Comparison of ENCODE assay signal across 11 cellular contexts in the genomic region with DNA sequence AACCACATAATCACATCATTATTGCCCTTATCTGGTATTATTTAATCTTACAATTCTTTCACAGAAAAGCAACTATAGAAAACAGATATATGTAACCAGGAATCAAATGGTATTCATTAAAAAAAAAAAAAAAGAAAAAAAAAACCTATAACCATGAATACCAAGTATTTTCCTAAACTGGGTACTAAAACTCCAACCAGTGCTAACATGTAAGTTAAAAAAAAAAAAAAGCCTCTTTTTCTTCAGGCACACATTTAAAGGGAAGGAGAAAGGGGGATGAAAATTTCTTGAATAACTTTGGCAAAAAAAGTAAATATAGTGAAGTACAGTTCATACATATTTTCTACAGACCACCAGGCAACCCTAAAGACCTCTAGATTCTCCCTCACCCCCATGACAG. TPM values are rescaled to one million over a fixed set of nuclear protein-coding genes. Genes with fewer than 3 reads are reported as not detected.
DNase-seq lines count a peak whose midpoint lies in the region; ATAC-seq, FAIRE-seq and TF ChIP-seq lines count a peak whose summit lies in the region.
"Had no signal": no experiment of that assay in that cellular context is flagged by ENCODE, and none has a peak within 500 bp of the region (broad histone marks: within the 10 kb centered on the region; RNA-seq: fewer than 3 reads in every experiment).

No MANE protein-coding gene starts in this region.

- no peaks in the 10 kb centered on the region for H3K9me3 Mint-ChIP-seq in stimulated activated naive CD8-positive, alpha-beta T cell treated with anti-CD3 and anti-CD28 coated beads, Interleukin-15, amount 100 ng/mL, for 72 hours

- dilution Hi-C loops in endothelial cell of umbilical vein (cut with MboI; ENCODE audit: extremely low pct_ligation_motif_present, low sequenced_read_pairs): no loop called here

- peak overlapping the region; percentile 94 to 97 for H3K4me3 Mint-ChIP-seq in stimulated activated naive CD8-positive, alpha-beta T cell treated with anti-CD3 and anti-CD28 coated beads, Interleukin-15, amount 100 ng/mL, for 72 hours

- H3K4me1 ChIP-seq in HepG2 (ENCODE audit: insufficient read depth, low read length) (peaks cover 47% of the 10 kb centered on the region), right lobe of liver (peaks cover 0 to 9% (median 1%) of the 10 kb centered on the region in 4 donors), OCI-LY7 (ENCODE audit: insufficient read depth, low read length, poor library complexity, severe bottlenecking) (peaks cover 29% of the 10 kb centered on the region), endothelial cell of umbilical vein (ENCODE audit: control insufficient read depth, extremely low read depth, insufficient read depth, low read length) (peaks cover 24% of the 10 kb centered on the region), small intestine (ENCODE audit: control insufficient read depth in 2 of 2, insufficient read depth in 1 of 2, low read depth in 1 of 2, low read length in 1 of 2) (no peaks in the 10 kb centered on the region)

- peaks cover 85% of the 10 kb centered on the region for H3K79me2 ChIP-seq in HepG2 (ENCODE audit: insufficient read depth, low read length)
- H3K79me2 ChIP-seq in OCI-LY7 (ENCODE audit: insufficient read depth, low read depth, low read length): peaks cover 91% of the 10 kb centered on the region
- H3K79me2 ChIP-seq in endothelial cell of umbilical vein (ENCODE audit: control insufficient read depth, insufficient read depth, low read length): peaks cover 85% of the 10 kb centered on the region

- POLR2A ChIA-PET in HepG2 (lab: Yijun Ruan, JAX): interaction anchor here (1.3 kb wide), 1 partner anchor 11 kb away, joined by 3 read pairs; no protein-coding TSS in a partner anchor
- POLR2A ChIA-PET in OCI-LY7 (lab: Charles Lee): interaction anchor here (1.1 to 4.5 kb wide), 3 partner anchors 9 to 33 kb away, joined by 3 to 52 read pairs (median 6); no protein-coding TSS in a partner anchor
- POLR2A ChIA-PET in endothelial cell of umbilical vein (lab: Charles Lee): no interaction called here

- in situ Hi-C loops in HepG2 (cut with HindIII; ENCODE audit: extremely low pct_ligation_motif_present, low pct_unique_long_range_greater_than_20kb): no loop called here

- TF ChIP-seq RAD21 in HepG2 (CRISPR knock-in tag; IDR thresholded peaks at IDR 0.05): no peak

- H3K4me3 ChIP-seq in HepG2 (replicated peaks in 1 of 3; ENCODE audit: insufficient read depth in 1 of 3, low read depth in 2 of 3, low read length in 3 of 3) (peak overlapping the region; percentile 71 to 80 (median 76)), right lobe of liver (no peak overlapping the region), OCI-LY7 (ENCODE audit: low read depth, low read length, poor library complexity, severe bottlenecking) (peak overlapping the region; percentile 98), endothelial cell of umbilical vein (replicated peaks in 1 of 3; ENCODE audit: insufficient read depth in 1 of 3, low read depth in 1 of 3, low read length in 3 of 3) (no peak overlapping the region), foreskin fibroblast (ENCODE audit: low read depth in 1 of 2, low read length in 2 of 2) (no peak overlapping the region), small intestine (ENCODE audit: low read depth in 1 of 2, low read length in 2 of 2) (no peak overlapping the region)

- TF ChIP-seq CTCF in HepG2 (CRISPR knock-in tag; IDR thresholded peaks at IDR 0.05) (no peak), right lobe of liver (IDR thresholded peaks at IDR 0.05) (no peak), OCI-LY7 (conservative IDR thresholded peaks at IDR 0.05; ENCODE audit: low read length) (no peak), endothelial cell of umbilical vein (IDR thresholded peaks at IDR 0.05; ENCODE audit: extremely low read depth in 1 of 2, insufficient read depth in 1 of 2, low read depth in 1 of 2, low read length in 2 of 2) (no peak), foreskin fibroblast (IDR thresholded peaks at IDR 0.05; ENCODE audit: low read depth, low read length) (no peak)

- H3K27ac Mint-ChIP-seq in stimulated activated naive CD8-positive, alpha-beta T cell treated with anti-CD3 and anti-CD28 coated beads, Interleukin-15, amount 100 ng/mL, for 72 hours: no peak overlapping the region

- H3K9me2 ChIP-seq in OCI-LY7 (ENCODE audit: insufficient read depth, low read length): no peaks in the 10 kb centered on the region

- no peaks in the 10 kb centered on the region for H3K36me3 ChIP-seq in HepG2 (replicated peaks in 1 of 2; ENCODE audit: control insufficient read depth in 1 of 2, insufficient read depth in 2 of 2, low read length in 2 of 2)
- no peaks in the 10 kb centered on the region for H3K36me3 ChIP-seq in right lobe of liver
- H3K36me3 ChIP-seq in OCI-LY7 (ENCODE audit: insufficient read depth, low read length): peaks cover 44% of the 10 kb centered on the region
- no peaks in the 10 kb centered on the region for H3K36me3 ChIP-seq in endothelial cell of umbilical vein (ENCODE audit: control insufficient read depth in 2 of 2, extremely low read depth in 1 of 2, insufficient read depth in 2 of 2, low read length in 2 of 2)
- no peaks in the 10 kb centered on the region for H3K36me3 ChIP-seq in small intestine (ENCODE audit: control insufficient read depth in 2 of 2, insufficient read depth in 2 of 2, low read length in 2 of 2)

- H3K9me3 ChIP-seq in HepG2 (ENCODE audit: low read length) (no peaks in the 10 kb centered on the region), right lobe of liver (no peaks in the 10 kb centered on the region), OCI-LY7 (ENCODE audit: low read length) (no peaks in the 10 kb centered on the region), endothelial cell of umbilical vein (replicated peaks; ENCODE audit: control insufficient read depth, insufficient read depth, low read length) (no peaks in the 10 kb centered on the region), small intestine (ENCODE audit: control insufficient read depth, low read depth) (no peaks in the 10 kb centered on the region)

- no TSS peak for BruUV-seq in HepG2 (replicated peaks; lab: Mats Ljungman, UMichigan)
- no TSS peak for BruUV-seq in OCI-LY7 (replicated peaks; lab: Mats Ljungman, UMichigan)
- BruUV-seq in endothelial cell of umbilical vein (replicated peaks; lab: Mats Ljungman, UMichigan): no TSS peak

- TF ChIP-seq POLR2A in HepG2 (IDR thresholded peaks at IDR 0.05; ENCODE audit: insufficient read depth in 1 of 2, low read depth in 2 of 2, low read length in 2 of 2) (no peak), right lobe of liver (IDR thresholded peaks at IDR 0.05) (no peak), endothelial cell of umbilical vein (IDR thresholded peaks at IDR 0.05; ENCODE audit: low read depth, low read length) (no peak)

- TF ChIP-seq EP300 in HepG2 (IDR thresholded peaks at IDR 0.05; ENCODE audit: low read depth in 2 of 2, low read length in 2 of 2): no peak
- no peak for TF ChIP-seq EP300 in HepG2 (CRISPR knock-in tag; IDR thresholded peaks at IDR 0.05; ENCODE audit: borderline replicate concordance)

- H3K27ac ChIP-seq in HepG2 (ENCODE audit: extremely low read length, insufficient read depth, low read length) (peak overlapping the region; percentile 98), right lobe of liver (no peak overlapping the region), OCI-LY7 (ENCODE audit: low read depth, low read length, poor library complexity, severe bottlenecking) (peak overlapping the region; percentile 76), endothelial cell of umbilical vein (ENCODE audit: insufficient read depth, low read depth, low read length) (no peak overlapping the region), small intestine (ENCODE audit: low read depth in 1 of 2, low read length in 1 of 2) (no peak overlapping the region)

- no peaks in the 10 kb centered on the region; a peak in 1 of 5 replicates for H3K27me3 ChIP-seq in HepG2 (ENCODE audit: control insufficient read depth in 1 of 2, insufficient read depth in 2 of 2, low read length in 2 of 2)
- no peaks in the 10 kb centered on the region for H3K27me3 ChIP-seq in right lobe of liver
- no peaks in the 10 kb centered on the region for H3K27me3 ChIP-seq in endothelial cell of umbilical vein (ENCODE audit: control insufficient read depth in 2 of 2, insufficient read depth in 2 of 2, low read length in 2 of 2)
- no peaks in the 10 kb centered on the region for H3K27me3 ChIP-seq in small intestine (ENCODE audit: control insufficient read depth in 2 of 2, insufficient read depth in 2 of 2, low read length in 2 of 2)

- peaks cover 6% of the 10 kb centered on the region for H3K9me1 ChIP-seq in endothelial cell of umbilical vein (replicated peaks; ENCODE audit: control insufficient read depth, extremely low read depth, insufficient read depth, low read length)

- H3K27me3 Mint-ChIP-seq in stimulated activated naive CD8-positive, alpha-beta T cell treated with anti-CD3 and anti-CD28 coated beads, Interleukin-15, amount 100 ng/mL, for 72 hours: no peaks in the 10 kb centered on the region

- H3K4me1 Mint-ChIP-seq in stimulated activated naive CD8-positive, alpha-beta T cell treated with anti-CD3 and anti-CD28 coated beads, Interleukin-15, amount 100 ng/mL, for 72 hours: peaks cover 46% of the 10 kb centered on the region

- no peak for FAIRE-seq in HepG2 (lab: Jason Lieb, UNC)
- FAIRE-seq in endothelial cell of umbilical vein (lab: Jason Lieb, UNC): no peak
- no peak for FAIRE-seq in small intestine (lab: Jason Lieb, UNC)
- FAIRE-seq: bronchial epithelial cell, urothelium cell line had no signal

- CTCF ChIA-PET in HepG2 (lab: Yijun Ruan, JAX; ENCODE audit: low intra/inter-chr PET ratio, low total read pairs): no interaction called here
- CTCF ChIA-PET in OCI-LY7 (lab: Charles Lee; ENCODE audit: unreplicated experiment): interaction anchor here (0.7 kb wide), 1 partner anchor 31 kb away, joined by 3 read pairs; no protein-coding TSS in a partner anchor
- CTCF ChIA-PET in endothelial cell of umbilical vein (lab: Charles Lee): interaction anchor here (3.5 kb wide), 1 partner anchor 8 kb away, joined by 27 read pairs; no protein-coding TSS in a partner anchor

- peaks cover 32% of the 10 kb centered on the region; the same call in 1 of the 2 replicates for H4K20me1 ChIP-seq in HepG2 (ENCODE audit: insufficient read depth, low read length)
- H4K20me1 ChIP-seq in OCI-LY7 (ENCODE audit: insufficient read depth, low read length): peaks cover 57% of the 10 kb centered on the region
- H4K20me1 ChIP-seq in endothelial cell of umbilical vein (replicated peaks; ENCODE audit: control insufficient read depth, extremely low read depth, insufficient read depth, low read length): no peaks in the 10 kb centered on the region

- peak overlapping the region; percentile 89 for H3K4me2 ChIP-seq in HepG2 (ENCODE audit: low read depth, low read length)
- peak overlapping the region; percentile 67 for H3K4me2 ChIP-seq in OCI-LY7 (ENCODE audit: low read length)
- H3K4me2 ChIP-seq in endothelial cell of umbilical vein (ENCODE audit: insufficient read depth, low read length): peak overlapping the region; percentile 90

- no peak overlapping the region for H2AFZ ChIP-seq in HepG2 (ENCODE audit: low read length)
- H2AFZ ChIP-seq in OCI-LY7 (ENCODE audit: low read length): no peak overlapping the region
- H2AFZ ChIP-seq in endothelial cell of umbilical vein (ENCODE audit: low read depth, low read length): no peak overlapping the region

- intact Hi-C loops in HepG2 (cut with micrococcal nuclease; ENCODE audit: unreplicated experiment): no loop called here
- intact Hi-C loops in right lobe of liver (cut with DNase I): no loop called here
- intact Hi-C loops in OCI-LY7 (cut with micrococcal nuclease; ENCODE audit: unreplicated experiment): loop anchor here (10.0 kb wide), 1 partner anchor 1038 kb away; a partner anchor contains a TSS
- intact Hi-C loops in endothelial cell of umbilical vein (cut with micrococcal nuclease): loop anchor here (10.0 kb wide), 1 partner anchor 488 kb away; a partner anchor contains a TSS

- no peak for DNase-seq in HepG2 (ENCODE audit: low spot score)
- DNase-seq in right lobe of liver: no peak
- DNase-seq in OCI-LY7 (ENCODE audit: low spot score): no peak
- DNase-seq in endothelial cell of umbilical vein (ENCODE audit: low read depth, low spot score): no peak
- DNase-seq in stimulated activated naive CD8-positive, alpha-beta T cell treated with anti-CD3 and anti-CD28 coated beads, Interleukin-15, amount 100 ng/mL, for 72 hours: no peak
- no peak for DNase-seq in LoVo (ENCODE audit: low spot score)
- no peak for DNase-seq in foreskin fibroblast
- no peak for DNase-seq in small intestine
- DNase-seq: activated CD4-positive, alpha-beta T cell treated with anti-CD3 and anti-CD28 coated beads, Interleukin-2, amount 50 U/mL, for 48 hours had no signal

- H3K9ac ChIP-seq in HepG2 (ENCODE audit: insufficient read depth, low read depth, low read length) (peak overlapping the region; percentile 92), endothelial cell of umbilical vein (replicated peaks; ENCODE audit: extremely low read depth, insufficient read depth, low read length) (no peak overlapping the region)

- ATAC-seq in HepG2: no peak
- ATAC-seq in right lobe of liver: no peak
- ATAC-seq in stimulated activated naive CD8-positive, alpha-beta T cell treated with anti-CD3 and anti-CD28 coated beads, Interleukin-15, amount 100 ng/mL, for 72 hours: no peak

RNA-seq across cellular contexts. Expression of a gene that starts 2.1 kb away (rescaled TPM):
- 62.6 and 98.4 TPM in 2 replicates for total RNA-seq in HepG2 (2016; rRNA removed; fragmentation: Illumina TruSeq; extraction: Trizol)
- total RNA-seq in HepG2 (2016; cell fraction: cytosol; rRNA removed; fragmentation: Illumina TruSeq; extraction: Trizol; ENCODE audit: low read depth): 5.3 and 7.1 TPM in 2 replicates
- 59.7 and 95.9 TPM in 2 replicates for total RNA-seq in HepG2 (2016; cell fraction: insoluble cytoplasmic fraction; rRNA removed; fragmentation: Illumina TruSeq; extraction: Trizol)
- 19.1 and 23.2 TPM in 2 replicates for total RNA-seq in HepG2 (2016; cell fraction: membrane; rRNA removed; fragmentation: Illumina TruSeq; extraction: Trizol)
- total RNA-seq in HepG2 (2016; cell fraction: nucleus; rRNA removed; fragmentation: Illumina TruSeq; extraction: Trizol): 44.4 and 47.9 TPM in 2 replicates
- polyA plus RNA-seq in HepG2 (2011; rRNA removed): 13.7 and 16.9 TPM in 2 replicates
- polyA plus RNA-seq in HepG2 (2011; cell fraction: cytosol; rRNA removed): 6.9 and 9.4 TPM in 2 replicates
- polyA plus RNA-seq in HepG2 (2011; cell fraction: nucleus; rRNA removed): 5.9 and 6.3 TPM in 2 replicates
- polyA plus RNA-seq in HepG2 (2012): 21.9 and 23.3 TPM in 2 replicates
- polyA plus RNA-seq in HepG2 (2016; cell fraction: cytosol; fragmentation: Illumina TruSeq; extraction: Trizol; ENCODE audit: low read depth): 1.6 and 1.8 TPM in 2 replicates
- 64.9 and 70.4 TPM in 2 replicates for polyA plus RNA-seq in HepG2 (2016; cell fraction: insoluble cytoplasmic fraction; fragmentation: Illumina TruSeq; extraction: Trizol; ENCODE audit: low read depth)
- 6.4 and 7.7 TPM in 2 replicates for polyA plus RNA-seq in HepG2 (2016; cell fraction: membrane; fragmentation: Illumina TruSeq; extraction: Trizol; ENCODE audit: low read depth)
- 39.8 and 45.4 TPM in 2 replicates for polyA plus RNA-seq in HepG2 (2016; cell fraction: nucleus; fragmentation: Illumina TruSeq; extraction: Trizol; ENCODE audit: insufficient read depth, low read depth)
- polyA minus RNA-seq in HepG2 (2011; rRNA and poly(A)+ RNA removed; ENCODE audit: low replicate concordance): 16.1 and 21.7 TPM in 2 replicates
- polyA minus RNA-seq in HepG2 (2011; cell fraction: cytosol; rRNA and poly(A)+ RNA removed): 11.9 and 16.3 TPM in 2 replicates
- 25.0 and 29.1 TPM in 2 replicates for polyA minus RNA-seq in HepG2 (2011; cell fraction: nucleus; rRNA and poly(A)+ RNA removed)
- total RNA-seq in right lobe of liver: 1 to 10 TPM; 4.4 to 8.5 (median 7.1) TPM
- total RNA-seq in OCI-LY7 (2014; rRNA removed; shearing (Covaris generic)): 35.8 and 47.2 TPM in 2 replicates
- total RNA-seq in OCI-LY7 (2022): 48.2 and 54.3 TPM in 2 replicates
- total RNA-seq in endothelial cell of umbilical vein: 21.8 and 25.5 TPM in 2 replicates
- 3.4 and 4.3 TPM in 2 replicates for polyA plus RNA-seq in endothelial cell of umbilical vein
- polyA plus RNA-seq in endothelial cell of umbilical vein (2011; cell fraction: cytosol; rRNA removed): 5.2 and 6.4 TPM in 2 replicates
- polyA plus RNA-seq in endothelial cell of umbilical vein (2011; cell fraction: nucleus; rRNA removed): 8.0 and 11.1 TPM in 2 replicates
- 13.1 and 15.2 TPM in 2 replicates for polyA plus RNA-seq in endothelial cell of umbilical vein (2012)
- polyA minus RNA-seq in endothelial cell of umbilical vein: 9.5 and 10.8 TPM in 2 replicates
- polyA minus RNA-seq in endothelial cell of umbilical vein (2011; cell fraction: cytosol; rRNA and poly(A)+ RNA removed): 11.2 TPM
- polyA minus RNA-seq in endothelial cell of umbilical vein (2011; cell fraction: nucleus; rRNA and poly(A)+ RNA removed): 6.8 and 10.0 TPM in 2 replicates
- 1 to 10 TPM in 2 of 3 donors, under 1 TPM in 1; 0.67 to 6.0 (median 1.6) TPM for polyA plus RNA-seq in small intestine

RNA-seq across cellular contexts. Expression of a gene that starts 2.8 kb away (rescaled TPM):
- total RNA-seq in HepG2 (2016; rRNA removed; fragmentation: Illumina TruSeq; extraction: Trizol) (249 and 453 TPM in 2 replicates), right lobe of liver (10 to 100 TPM; 39.8 to 77.5 (median 54.2) TPM), OCI-LY7 (2022) (271 and 295 TPM in 2 replicates), endothelial cell of umbilical vein (124 and 135 TPM in 2 replicates)
- 32.8 and 38.2 TPM in 2 replicates for total RNA-seq in HepG2 (2016; cell fraction: cytosol; rRNA removed; fragmentation: Illumina TruSeq; extraction: Trizol; ENCODE audit: low read depth)
- total RNA-seq in HepG2 (2016; cell fraction: insoluble cytoplasmic fraction; rRNA removed; fragmentation: Illumina TruSeq; extraction: Trizol): 251 and 440 TPM in 2 replicates
- total RNA-seq in HepG2 (2016; cell fraction: membrane; rRNA removed; fragmentation: Illumina TruSeq; extraction: Trizol): 86.3 and 100 TPM in 2 replicates
- total RNA-seq in HepG2 (2016; cell fraction: nucleus; rRNA removed; fragmentation: Illumina TruSeq; extraction: Trizol): 120 and 133 TPM in 2 replicates
- polyA plus RNA-seq in HepG2 (2011; rRNA removed) (165 and 241 TPM in 2 replicates), endothelial cell of umbilical vein (73.8 and 85.9 TPM in 2 replicates), small intestine (10 to 100 TPM; 11.0 to 81.7 (median 14.1) TPM)
- 131 and 167 TPM in 2 replicates for polyA plus RNA-seq in HepG2 (2011; cell fraction: cytosol; rRNA removed)
- 70.5 and 75.1 TPM in 2 replicates for polyA plus RNA-seq in HepG2 (2011; cell fraction: nucleus; rRNA removed)
- 143 and 229 TPM in 2 replicates for polyA plus RNA-seq in HepG2 (2012)
- 44.9 and 45.4 TPM in 2 replicates for polyA plus RNA-seq in HepG2 (2016; cell fraction: cytosol; fragmentation: Illumina TruSeq; extraction: Trizol; ENCODE audit: low read depth)
- 478 and 487 TPM in 2 replicates for polyA plus RNA-seq in HepG2 (2016; cell fraction: insoluble cytoplasmic fraction; fragmentation: Illumina TruSeq; extraction: Trizol; ENCODE audit: low read depth)
- polyA plus RNA-seq in HepG2 (2016; cell fraction: membrane; fragmentation: Illumina TruSeq; extraction: Trizol; ENCODE audit: low read depth): 72.6 and 81.2 TPM in 2 replicates
- 160 and 165 TPM in 2 replicates for polyA plus RNA-seq in HepG2 (2016; cell fraction: nucleus; fragmentation: Illumina TruSeq; extraction: Trizol; ENCODE audit: insufficient read depth, low read depth)
- polyA minus RNA-seq in HepG2 (2011; rRNA and poly(A)+ RNA removed; ENCODE audit: low replicate concordance): 99.6 and 124 TPM in 2 replicates
- 75.2 and 84.6 TPM in 2 replicates for polyA minus RNA-seq in HepG2 (2011; cell fraction: cytosol; rRNA and poly(A)+ RNA removed)
- polyA minus RNA-seq in HepG2 (2011; cell fraction: nucleus; rRNA and poly(A)+ RNA removed): 143 TPM in 2 replicates
- total RNA-seq in OCI-LY7 (2014; rRNA removed; shearing (Covaris generic)): 99.1 and 101 TPM in 2 replicates
- polyA plus RNA-seq in endothelial cell of umbilical vein (2011; cell fraction: cytosol; rRNA removed): 84.5 and 94.9 TPM in 2 replicates
- polyA plus RNA-seq in endothelial cell of umbilical vein (2011; cell fraction: nucleus; rRNA removed): 60.2 and 91.3 TPM in 2 replicates
- 87.8 and 151 TPM in 2 replicates for polyA plus RNA-seq in endothelial cell of umbilical vein (2012)
- 55.9 and 64.9 TPM in 2 replicates for polyA minus RNA-seq in endothelial cell of umbilical vein
- polyA minus RNA-seq in endothelial cell of umbilical vein (2011; cell fraction: cytosol; rRNA and poly(A)+ RNA removed): 62.0 TPM
- polyA minus RNA-seq in endothelial cell of umbilical vein (2011; cell fraction: nucleus; rRNA and poly(A)+ RNA removed): 43.0 and 52.0 TPM in 2 replicates

RNA-seq across cellular contexts. Expression of a gene that starts 34.1 kb away (rescaled TPM):
- total RNA-seq in HepG2 (2016; rRNA removed; fragmentation: Illumina TruSeq; extraction: Trizol): 75.6 and 126 TPM in 2 replicates
- 13.0 and 14.5 TPM in 2 replicates for total RNA-seq in HepG2 (2016; cell fraction: cytosol; rRNA removed; fragmentation: Illumina TruSeq; extraction: Trizol; ENCODE audit: low read depth)
- total RNA-seq in HepG2 (2016; cell fraction: insoluble cytoplasmic fraction; rRNA removed; fragmentation: Illumina TruSeq; extraction: Trizol): 74.7 and 123 TPM in 2 replicates
- 40.7 and 48.1 TPM in 2 replicates for total RNA-seq in HepG2 (2016; cell fraction: membrane; rRNA removed; fragmentation: Illumina TruSeq; extraction: Trizol)
- 73.8 and 86.5 TPM in 2 replicates for total RNA-seq in HepG2 (2016; cell fraction: nucleus; rRNA removed; fragmentation: Illumina TruSeq; extraction: Trizol)
- polyA plus RNA-seq in HepG2 (2011; rRNA removed): 46.1 and 64.9 TPM in 2 replicates
- 34.7 and 51.4 TPM in 2 replicates for polyA plus RNA-seq in HepG2 (2011; cell fraction: cytosol; rRNA removed)
- polyA plus RNA-seq in HepG2 (2011; cell fraction: nucleus; rRNA removed): 23.9 and 32.9 TPM in 2 replicates
- 58.2 and 72.9 TPM in 2 replicates for polyA plus RNA-seq in HepG2 (2012)
- polyA plus RNA-seq in HepG2 (2016; cell fraction: cytosol; fragmentation: Illumina TruSeq; extraction: Trizol; ENCODE audit: low read depth): 14.8 and 15.2 TPM in 2 replicates
- polyA plus RNA-seq in HepG2 (2016; cell fraction: insoluble cytoplasmic fraction; fragmentation: Illumina TruSeq; extraction: Trizol; ENCODE audit: low read depth): 105 and 107 TPM in 2 replicates
- polyA plus RNA-seq in HepG2 (2016; cell fraction: membrane; fragmentation: Illumina TruSeq; extraction: Trizol; ENCODE audit: low read depth): 27.5 and 32.0 TPM in 2 replicates
- 63.6 and 67.8 TPM in 2 replicates for polyA plus RNA-seq in HepG2 (2016; cell fraction: nucleus; fragmentation: Illumina TruSeq; extraction: Trizol; ENCODE audit: insufficient read depth, low read depth)
- 54.7 and 55.6 TPM in 2 replicates for polyA minus RNA-seq in HepG2 (2011; rRNA and poly(A)+ RNA removed; ENCODE audit: low replicate concordance)
- polyA minus RNA-seq in HepG2 (2011; cell fraction: cytosol; rRNA and poly(A)+ RNA removed): 125 and 129 TPM in 2 replicates
- polyA minus RNA-seq in HepG2 (2011; cell fraction: nucleus; rRNA and poly(A)+ RNA removed): 141 and 163 TPM in 2 replicates
- total RNA-seq in right lobe of liver: 10 to 100 TPM; 41.3 to 54.8 (median 46.6) TPM
- 53.5 and 65.8 TPM in 2 replicates for total RNA-seq in OCI-LY7 (2014; rRNA removed; shearing (Covaris generic))
- 166 and 177 TPM in 2 replicates for total RNA-seq in OCI-LY7 (2022)
- 132 and 145 TPM in 2 replicates for total RNA-seq in endothelial cell of umbilical vein
- polyA plus RNA-seq in endothelial cell of umbilical vein: 33.9 and 65.7 TPM in 2 replicates
- 70.2 and 76.2 TPM in 2 replicates for polyA plus RNA-seq in endothelial cell of umbilical vein (2011; cell fraction: cytosol; rRNA removed)
- polyA plus RNA-seq in endothelial cell of umbilical vein (2011; cell fraction: nucleus; rRNA removed): 74.0 and 96.3 TPM in 2 replicates
- polyA plus RNA-seq in endothelial cell of umbilical vein (2012): 98.0 and 129 TPM in 2 replicates
- 177 and 181 TPM in 2 replicates for polyA minus RNA-seq in endothelial cell of umbilical vein
- 72.0 TPM for polyA minus RNA-seq in endothelial cell of umbilical vein (2011; cell fraction: cytosol; rRNA and poly(A)+ RNA removed)
- polyA minus RNA-seq in endothelial cell of umbilical vein (2011; cell fraction: nucleus; rRNA and poly(A)+ RNA removed): 92.3 and 104 TPM in 2 replicates
- 10 to 100 TPM; 18.8 to 39.7 (median 30.5) TPM for polyA plus RNA-seq in small intestine

RNA-seq across cellular contexts. Expression of a gene that starts 46.0 kb away (rescaled TPM):
- total RNA-seq in HepG2 (2016; rRNA removed; fragmentation: Illumina TruSeq; extraction: Trizol) (12.6 and 16.8 TPM in 2 replicates), right lobe of liver (10 to 100 TPM in 1 of 6 experiments, 1 to 10 TPM in 5; 4.8 to 10.1 (median 5.5) TPM), OCI-LY7 (2022) (13.9 and 16.3 TPM in 2 replicates), endothelial cell of umbilical vein (6.9 and 9.5 TPM in 2 replicates)
- 3.0 and 5.9 TPM in 2 replicates for total RNA-seq in HepG2 (2016; cell fraction: cytosol; rRNA removed; fragmentation: Illumina TruSeq; extraction: Trizol; ENCODE audit: low read depth)
- 12.0 and 16.5 TPM in 2 replicates for total RNA-seq in HepG2 (2016; cell fraction: insoluble cytoplasmic fraction; rRNA removed; fragmentation: Illumina TruSeq; extraction: Trizol)
- total RNA-seq in HepG2 (2016; cell fraction: membrane; rRNA removed; fragmentation: Illumina TruSeq; extraction: Trizol): 4.5 and 5.5 TPM in 2 replicates
- 15.5 and 16.0 TPM in 2 replicates for total RNA-seq in HepG2 (2016; cell fraction: nucleus; rRNA removed; fragmentation: Illumina TruSeq; extraction: Trizol)
- polyA plus RNA-seq in HepG2 (2011; rRNA removed) (7.8 and 14.1 TPM in 2 replicates), endothelial cell of umbilical vein (4.2 and 4.5 TPM in 2 replicates), small intestine (1 to 10 TPM; 1.9 to 4.2 (median 4.0) TPM)
- 2.9 and 4.6 TPM in 2 replicates for polyA plus RNA-seq in HepG2 (2011; cell fraction: cytosol; rRNA removed)
- polyA plus RNA-seq in HepG2 (2011; cell fraction: nucleus; rRNA removed): 9.1 and 12.4 TPM in 2 replicates
- polyA plus RNA-seq in HepG2 (2012): 5.0 and 6.6 TPM in 2 replicates
- 0.38 and 0.55 TPM in 2 replicates for polyA plus RNA-seq in HepG2 (2016; cell fraction: cytosol; fragmentation: Illumina TruSeq; extraction: Trizol; ENCODE audit: low read depth)
- polyA plus RNA-seq in HepG2 (2016; cell fraction: insoluble cytoplasmic fraction; fragmentation: Illumina TruSeq; extraction: Trizol; ENCODE audit: low read depth): 7.9 and 9.8 TPM in 2 replicates
- 1.1 and 1.3 TPM in 2 replicates for polyA plus RNA-seq in HepG2 (2016; cell fraction: membrane; fragmentation: Illumina TruSeq; extraction: Trizol; ENCODE audit: low read depth)
- polyA plus RNA-seq in HepG2 (2016; cell fraction: nucleus; fragmentation: Illumina TruSeq; extraction: Trizol; ENCODE audit: insufficient read depth, low read depth): 11.8 and 13.3 TPM in 2 replicates
- 5.4 and 6.8 TPM in 2 replicates for polyA minus RNA-seq in HepG2 (2011; rRNA and poly(A)+ RNA removed; ENCODE audit: low replicate concordance)
- 4.6 and 5.3 TPM in 2 replicates for polyA minus RNA-seq in HepG2 (2011; cell fraction: cytosol; rRNA and poly(A)+ RNA removed)
- 38.4 and 47.6 TPM in 2 replicates for polyA minus RNA-seq in HepG2 (2011; cell fraction: nucleus; rRNA and poly(A)+ RNA removed)
- total RNA-seq in OCI-LY7 (2014; rRNA removed; shearing (Covaris generic)): 10.4 TPM in 2 replicates
- polyA plus RNA-seq in endothelial cell of umbilical vein (2011; cell fraction: cytosol; rRNA removed): 3.9 and 4.3 TPM in 2 replicates
- polyA plus RNA-seq in endothelial cell of umbilical vein (2011; cell fraction: nucleus; rRNA removed): 12.8 and 14.0 TPM in 2 replicates
- polyA plus RNA-seq in endothelial cell of umbilical vein (2012): 4.5 and 5.8 TPM in 2 replicates
- polyA minus RNA-seq in endothelial cell of umbilical vein: 14.3 and 15.9 TPM in 2 replicates
- 3.0 TPM for polyA minus RNA-seq in endothelial cell of umbilical vein (2011; cell fraction: cytosol; rRNA and poly(A)+ RNA removed)
- polyA minus RNA-seq in endothelial cell of umbilical vein (2011; cell fraction: nucleus; rRNA and poly(A)+ RNA removed): 16.1 and 23.1 TPM in 2 replicates

Comparison
In these comparisons a context has a peak if more than half of its experiments do, and no peak if none do; other contexts are left out.
1. H3K27ac ChIP-seq: peak in HepG2 (single experiment) and OCI-LY7 (single experiment); none in right lobe of liver (0 of 3), endothelial cell of umbilical vein (single experiment) and small intestine (0 of 2).
2. H3K4me3 ChIP-seq: peak in HepG2 (3 of 3) and OCI-LY7 (single experiment); none in right lobe of liver (0 of 3), endothelial cell of umbilical vein (0 of 3), foreskin fibroblast (0 of 2) and small intestine (0 of 2).
3. intact Hi-C loops: an anchor here in OCI-LY7 (10.0 kb wide) and endothelial cell of umbilical vein (10.0 kb wide); none called in HepG2 and right lobe of liver.
4. Peak in every context shown above with its lines, with median percentiles within 50 percentile points of each other: H3K4me2 ChIP-seq.